8 cellular contexts compared by ENCODE assay signal in genomic region chr1:28640766-28641165, GRCh38. TPM values are rescaled to one million over a fixed set of nuclear protein-coding genes. Genes with fewer than 3 reads are reported as not detected.
A peak's percentile ranks its signal among the peaks of the same experiment; 100 is the strongest.
DNase-seq lines count a peak whose midpoint lies in the region; ATAC-seq and TF ChIP-seq lines count a peak whose summit lies in the region.

No MANE protein-coding gene starts in this region.

- peak in 7 of 10 experiments; percentile 15 to 33 (median 24) for DNase-seq in CD4-positive, alpha-beta T cell
- DNase-seq in HFFc6 (peak; percentile 22), WERI-Rb-1 (no peak), fibroblast of mammary gland (ENCODE audit: low read depth) (peak; percentile 21), NCI-H524 treated with DMSO at 0.1 percent for 48 hours (lab: John Stamatoyannopoulos, UW) (no peak), NCI-H446 treated with DMSO at 0.1 percent for 48 hours (lab: John Stamatoyannopoulos, UW) (no peak), superior temporal gyrus (ENCODE audit: extremely low spot score) (no peak)

- H3K9me3 ChIP-seq in CD4-positive, alpha-beta T cell (ENCODE audit: control insufficient read depth, low read length), result no peaks in the 10 kb centered on the region
- no peaks in the 10 kb centered on the region for H3K9me3 ChIP-seq in WERI-Rb-1 (ENCODE audit: severe bottlenecking)

- peaks cover 58% of the 10 kb centered on the region for H3K4me1 Mint-ChIP-seq in CD4-positive, alpha-beta T cell (ENCODE audit: low read depth)
- peaks cover 27% of the 10 kb centered on the region for H3K4me1 Mint-ChIP-seq in HFFc6 (ENCODE audit: low read depth)

- ATAC-seq in CD4-positive, alpha-beta T cell (ENCODE audit: poor library complexity), result peak; percentile 15
- ATAC-seq in HG02623 (IDR thresholded peaks at IDR 0.05; ENCODE audit: unreplicated experiment), result no peak

- intact Hi-C loops in CD4-positive, alpha-beta T cell (cut with DNase I, micrococcal nuclease), result loop anchor here (1.0 to 10.0 kb wide), 7 partner anchors 54 to 396 kb away; partner anchors contain the start of gene RCC1 (in 1 of the 2)

- H3K27me3 Mint-ChIP-seq in CD4-positive, alpha-beta T cell, result no peaks in the 10 kb centered on the region
- peaks cover 6% of the 10 kb centered on the region; the same call in 1 of the 2 replicates for H3K27me3 Mint-ChIP-seq in HFFc6 (ENCODE audit: insufficient read depth)

- POLR2A ChIA-PET in CD4-positive, alpha-beta T cell (lab: Charles Lee), result interaction anchor here (0.7 to 5.7 kb wide), 4 partner anchors 29 to 651 kb away, joined by 3 to 198 read pairs (median 140); partner anchors contain the start of genes GMEB1 and YTHDF2

- H3K27ac Mint-ChIP-seq in CD4-positive, alpha-beta T cell, result peak overlapping the region; percentile 97
- H3K27ac Mint-ChIP-seq in HFFc6, result peak overlapping the region; percentile 16; the same call in 1 of the 2 replicates

- no peaks in the 10 kb centered on the region for H3K27me3 ChIP-seq in CD4-positive, alpha-beta T cell (ENCODE audit: control insufficient read depth, insufficient read depth, low read length)
- no peaks in the 10 kb centered on the region for H3K27me3 ChIP-seq in WERI-Rb-1 (ENCODE audit: insufficient read depth, low read depth, severe bottlenecking)

- no peaks in the 10 kb centered on the region for H3K9me3 Mint-ChIP-seq in CD4-positive, alpha-beta T cell
- H3K9me3 Mint-ChIP-seq in HFFc6, result no peaks in the 10 kb centered on the region

- peaks cover 18% of the 10 kb centered on the region for H3K36me3 Mint-ChIP-seq in CD4-positive, alpha-beta T cell (ENCODE audit: low read depth)
- H3K36me3 Mint-ChIP-seq in HFFc6 (ENCODE audit: low read depth), result peaks cover 5% of the 10 kb centered on the region; the same call in 1 of the 2 replicates

- peak overlapping the region; percentile 92 for H3K4me3 Mint-ChIP-seq in CD4-positive, alpha-beta T cell
- peak overlapping the region; percentile 100 for H3K4me3 Mint-ChIP-seq in HFFc6

- TF ChIP-seq CTCF in CD4-positive, alpha-beta T cell (IDR thresholded peaks at IDR 0.05), result peak; percentile 39
- peak; percentile 61 for TF ChIP-seq CTCF in HFFc6 (IDR thresholded peaks at IDR 0.05)
- TF ChIP-seq CTCF in WERI-Rb-1 (IDR thresholded peaks at IDR 0.05; ENCODE audit: low read depth, low read length), result peak; percentile 21; the same call in 1 of the 2 replicates
- peak; percentile 30 for TF ChIP-seq CTCF in fibroblast of mammary gland (conservative IDR thresholded peaks at IDR 0.05; ENCODE audit: control insufficient read depth, insufficient read depth, low read depth, low read length)

- CTCF ChIA-PET in CD4-positive, alpha-beta T cell (lab: Charles Lee), result interaction anchor here (0.9 to 2.0 kb wide), 4 partner anchors 60 to 236 kb away, joined by 3 to 11 read pairs (median 6); partner anchors contain the start of gene YTHDF2

- H3K36me3 ChIP-seq in WERI-Rb-1, result no peaks in the 10 kb centered on the region

- H3K4me3 ChIP-seq in WERI-Rb-1 (ENCODE audit: low read depth, low read length), result no peak overlapping the region
- no peak overlapping the region for H3K4me3 ChIP-seq in fibroblast of mammary gland (ENCODE audit: control insufficient read depth, low read depth, low read length)

- no peak overlapping the region for H3K27ac ChIP-seq in CD4-positive, alpha-beta T cell (ENCODE audit: low read depth, low read length)
- no peak overlapping the region for H3K27ac ChIP-seq in WERI-Rb-1

RNA-seq across cellular contexts. Expression of gene TAF12, which starts 2.1 kb away (rescaled TPM):
- total RNA-seq in CD4-positive, alpha-beta T cell, result 1 to 10 TPM; 7.0 to 8.0 TPM
- total RNA-seq in HFFc6 (2021; fragmentation: NEBNext Ultra II Directional; extraction: Animal tissue kit (Norgen Biotek cat#: 25700)), result 10 to 100 TPM; 32.0 to 40.7 (median 35.9) TPM

RNA-seq across cellular contexts. Expression of gene RNU11, which starts 7.6 kb away (rescaled TPM):
- total RNA-seq in CD4-positive, alpha-beta T cell, result not detected
- total RNA-seq in HFFc6 (2021; fragmentation: NEBNext Ultra II Directional; extraction: Animal tissue kit (Norgen Biotek cat#: 25700)), result not detected

RNA-seq across cellular contexts. Expression of gene GMEB1, which starts 27.8 kb away (rescaled TPM):
- 10 to 100 TPM in 1 of 2 experiments, 1 to 10 TPM in 1; 9.0 to 11.8 TPM for total RNA-seq in CD4-positive, alpha-beta T cell
- total RNA-seq in HFFc6 (2021; fragmentation: NEBNext Ultra II Directional; extraction: Animal tissue kit (Norgen Biotek cat#: 25700)), result 10 to 100 TPM; 11.1 to 13.2 (median 12.0) TPM

RNA-seq across cellular contexts. Expression of gene RAB42, which starts 48.7 kb away (rescaled TPM):
- not detected for total RNA-seq in CD4-positive, alpha-beta T cell
- total RNA-seq in HFFc6 (2021; fragmentation: NEBNext Ultra II Directional; extraction: Animal tissue kit (Norgen Biotek cat#: 25700)), result under 1 TPM in 3 of 6 experiments, not detected in 3; 0.19 to 0.53 (median 0.20) TPM

Comparison
In these comparisons a context has a peak if more than half of its experiments do, and no peak if none do; other contexts are left out.
1. DNase-seq: peak in CD4-positive, alpha-beta T cell (7 of 10), HFFc6 (single experiment) and fibroblast of mammary gland (single experiment); none in WERI-Rb-1 (single experiment), NCI-H524 treated with DMSO at 0.1 percent for 48 hours (single experiment), NCI-H446 treated with DMSO at 0.1 percent for 48 hours (single experiment) and superior temporal gyrus (single experiment).
2. Peak in every context shown above with its lines, with median percentiles within 50 percentile points of each other: CTCF ChIP-seq.